Comparison of ENCODE assay signal across 18 cellular contexts in genomic region chr2:196463706-196464105, GRCh38.
DNase-seq lines count a peak whose midpoint lies in the region; ATAC-seq, FAIRE-seq and TF ChIP-seq lines count a peak whose summit lies in the region.
"Had no signal": no experiment of that assay in that cellular context is flagged by ENCODE, and none has a peak within 500 bp of the region (broad histone marks: within the 10 kb centered on the region; RNA-seq: fewer than 3 reads in every experiment).

No MANE protein-coding gene starts in this region.

- H3K9me2 ChIP-seq in Karpas-422 (replicated peaks; ENCODE audit: insufficient read depth, low read length) (no peaks in the 10 kb centered on the region), hepatocyte (replicated peaks; ENCODE audit: insufficient read depth) (no peaks in the 10 kb centered on the region)

- TF ChIP-seq POLR2A in GM12891 (IDR thresholded peaks at IDR 0.05; ENCODE audit: low read depth, low read length): no peak
- no peak for TF ChIP-seq POLR2A in vagina (IDR thresholded peaks at IDR 0.05)

- H4K20me1 ChIP-seq in Karpas-422 (ENCODE audit: insufficient read depth, low read depth, low read length) (no peaks in the 10 kb centered on the region), hepatocyte (ENCODE audit: insufficient read depth, poor library complexity, severe bottlenecking) (no peaks in the 10 kb centered on the region)

- H3K4me2 ChIP-seq in Karpas-422 (ENCODE audit: low read depth, low read length, poor library complexity, severe bottlenecking) (peak overlapping the region; percentile 15), hepatocyte (no peak overlapping the region)

- DNase-seq in GM12891 (ENCODE audit: insufficient read length, low spot score) (no peak), Karpas-422 (no peak), WTC11 (ENCODE audit: low spot score) (no peak), memory B cell (ENCODE audit: low spot score in 2 of 2) (no peak), hepatocyte (ENCODE audit: low spot score) (no peak), vagina (ENCODE audit: extremely low spot score in 2 of 2) (no peak)
- DNase-seq: ACHN; C1 segment of cervical spinal cord; Calu3; CD4-positive, alpha-beta T cell; DMS 273 treated with DMSO at 0.1 percent for 48 hours; DMS79; GOT3; HFFc6 had no signal

- H2AFZ ChIP-seq in Karpas-422 (ENCODE audit: low read length): no peak overlapping the region
- H2AFZ ChIP-seq in hepatocyte: no peak overlapping the region

- H3K4me1 Mint-ChIP-seq in WTC11 (peaks cover 38% of the 10 kb centered on the region), memory B cell (peaks cover 17% of the 10 kb centered on the region)

- no peaks in the 10 kb centered on the region for H3K9me3 ChIP-seq in Karpas-422 (ENCODE audit: low read length)
- no peaks in the 10 kb centered on the region for H3K9me3 ChIP-seq in hepatocyte (ENCODE audit: low read depth)
- no peaks in the 10 kb centered on the region for H3K9me3 ChIP-seq in vagina

- H3K27me3 Mint-ChIP-seq in WTC11 (ENCODE audit: low read depth) (no peaks in the 10 kb centered on the region), memory B cell (peaks cover 17% of the 10 kb centered on the region)

- H3K4me3 ChIP-seq in Karpas-422 (ENCODE audit: low read length): no peak overlapping the region
- no peak overlapping the region for H3K4me3 ChIP-seq in hepatocyte
- H3K4me3 ChIP-seq in vagina: no peak overlapping the region

- H3K4me1 ChIP-seq in Karpas-422 (ENCODE audit: low read length): peaks cover 14% of the 10 kb centered on the region
- H3K4me1 ChIP-seq in hepatocyte (ENCODE audit: insufficient read depth): no peaks in the 10 kb centered on the region
- H3K4me1 ChIP-seq in vagina: no peaks in the 10 kb centered on the region

- POLR2A ChIA-PET in WTC11 (lab: Charles Lee): no interaction called here

- intact Hi-C loops in vagina (cut with DNase I): no loop called here

- H3K9ac ChIP-seq in Karpas-422 (ENCODE audit: low read length): no peak overlapping the region

- TF ChIP-seq CTCF in WTC11 (IDR thresholded peaks at IDR 0.05) (no peak), hepatocyte (IDR thresholded peaks at IDR 0.05; ENCODE audit: poor library complexity) (no peak), vagina (IDR thresholded peaks at IDR 0.05) (no peak)

- ATAC-seq in WTC11: no peak
- ATAC-seq in memory B cell (ENCODE audit: low read depth): peak; percentile 39
- ATAC-seq in GM19351 (IDR thresholded peaks at IDR 0.05; ENCODE audit: unreplicated experiment): no peak

- H3K27ac Mint-ChIP-seq in WTC11 (peak overlapping the region; percentile 14; the same call in 1 of the 2 replicates), memory B cell (no peak overlapping the region)
- H3K27ac Mint-ChIP-seq: CD4-positive, alpha-beta T cell; HFFc6; IgD-negative memory B cell had no signal

- WGBS in hepatocyte (ENCODE audit: low lambda C conversion rate, missing lambda C conversion rate): 72% methylated on average over 1 of the region's 1 CpG

- H3K9me3 Mint-ChIP-seq in WTC11 (peaks cover 4% of the 10 kb centered on the region; the same call in 1 of the 2 replicates), memory B cell (peaks cover 7% of the 10 kb centered on the region)
- H3K9me3 Mint-ChIP-seq: CD4-positive, alpha-beta T cell had no signal

- H3K27ac ChIP-seq in Karpas-422 (ENCODE audit: low read length) (no peak overlapping the region), hepatocyte (no peak overlapping the region), vagina (no peak overlapping the region)

- H3K27me3 ChIP-seq in Karpas-422 (ENCODE audit: low read length) (no peaks in the 10 kb centered on the region), hepatocyte (peaks cover 3% of the 10 kb centered on the region), vagina (no peaks in the 10 kb centered on the region)

- H3K79me2 ChIP-seq in Karpas-422 (ENCODE audit: low read length) (no peaks in the 10 kb centered on the region), hepatocyte (no peaks in the 10 kb centered on the region)

- H3K36me3 Mint-ChIP-seq in WTC11 (no peaks in the 10 kb centered on the region), memory B cell (peaks cover 6% of the 10 kb centered on the region)

- FAIRE-seq in GM12891 (lab: Jason Lieb, UNC): no peak
- FAIRE-seq: GM12892, GM19239 had no signal

- H3K36me3 ChIP-seq in Karpas-422 (ENCODE audit: insufficient read depth, low read length): no peaks in the 10 kb centered on the region
- no peaks in the 10 kb centered on the region for H3K36me3 ChIP-seq in hepatocyte (replicated peaks; ENCODE audit: insufficient read depth, low read depth)
- H3K36me3 ChIP-seq in vagina: no peaks in the 10 kb centered on the region

- CTCF ChIA-PET in WTC11 (lab: Charles Lee): no interaction called here

- H3K4me3 Mint-ChIP-seq in WTC11 (no peak overlapping the region), memory B cell (peak overlapping the region; percentile 38)
- H3K4me3 Mint-ChIP-seq: CD4-positive, alpha-beta T cell; HFFc6 had no signal

TF ChIP-seq in GM12891, 5 proteins besides CTCF, POLR2A, EP300 and RAD21:
- TF ChIP-seq PAX5 (IDR thresholded peaks at IDR 0.05; ENCODE audit: insufficient read depth, low read length, severe bottlenecking): no peak
- peak; percentile 68 for TF ChIP-seq SPI1 (IDR thresholded peaks at IDR 0.05; ENCODE audit: low read depth, low read length)
- TF ChIP-seq TAF1 (IDR thresholded peaks at IDR 0.05; ENCODE audit: low read depth, low read length): no peak
- TF ChIP-seq POLR2AphosphoS5 (IDR thresholded peaks at IDR 0.05; ENCODE audit: low read depth, low read length): no peak
- no peak for TF ChIP-seq POU2F2 (IDR thresholded peaks at IDR 0.05; ENCODE audit: low read depth, low read length)

TF ChIP-seq in WTC11, 78 proteins besides CTCF, POLR2A, EP300 and RAD21:
- TF ChIP-seq GTF2I (CRISPR knock-in tag; conservative IDR thresholded peaks at IDR 0.05) (no peak), ELF4 (CRISPR knock-in tag; IDR thresholded peaks at IDR 0.05; ENCODE audit: low read depth) (no peak), FOXK1 (CRISPR knock-in tag; IDR thresholded peaks at IDR 0.05) (no peak), NR1H2 (CRISPR knock-in tag; IDR thresholded peaks at IDR 0.05) (no peak), KAT7 (CRISPR knock-in tag; IDR thresholded peaks at IDR 0.05; ENCODE audit: borderline replicate concordance) (no peak), RORB (CRISPR knock-in tag; IDR thresholded peaks at IDR 0.05) (no peak), JUN (CRISPR knock-in tag; IDR thresholded peaks at IDR 0.05) (no peak), NFE2L1 (CRISPR knock-in tag; IDR thresholded peaks at IDR 0.05) (no peak)
- TF ChIP-seq, protein P1, sequence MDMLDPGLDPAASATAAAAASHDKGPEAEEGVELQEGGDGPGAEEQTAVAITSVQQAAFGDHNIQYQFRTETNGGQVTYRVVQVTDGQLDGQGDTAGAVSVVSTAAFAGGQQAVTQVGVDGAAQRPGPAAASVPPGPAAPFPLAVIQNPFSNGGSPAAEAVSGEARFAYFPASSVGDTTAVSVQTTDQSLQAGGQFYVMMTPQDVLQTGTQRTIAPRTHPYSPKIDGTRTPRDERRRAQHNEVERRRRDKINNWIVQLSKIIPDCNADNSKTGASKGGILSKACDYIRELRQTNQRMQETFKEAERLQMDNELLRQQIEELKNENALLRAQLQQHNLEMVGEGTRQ (CRISPR knock-in tag; IDR thresholded peaks at IDR 0.05): no peak
- TF ChIP-seq, protein P2, sequence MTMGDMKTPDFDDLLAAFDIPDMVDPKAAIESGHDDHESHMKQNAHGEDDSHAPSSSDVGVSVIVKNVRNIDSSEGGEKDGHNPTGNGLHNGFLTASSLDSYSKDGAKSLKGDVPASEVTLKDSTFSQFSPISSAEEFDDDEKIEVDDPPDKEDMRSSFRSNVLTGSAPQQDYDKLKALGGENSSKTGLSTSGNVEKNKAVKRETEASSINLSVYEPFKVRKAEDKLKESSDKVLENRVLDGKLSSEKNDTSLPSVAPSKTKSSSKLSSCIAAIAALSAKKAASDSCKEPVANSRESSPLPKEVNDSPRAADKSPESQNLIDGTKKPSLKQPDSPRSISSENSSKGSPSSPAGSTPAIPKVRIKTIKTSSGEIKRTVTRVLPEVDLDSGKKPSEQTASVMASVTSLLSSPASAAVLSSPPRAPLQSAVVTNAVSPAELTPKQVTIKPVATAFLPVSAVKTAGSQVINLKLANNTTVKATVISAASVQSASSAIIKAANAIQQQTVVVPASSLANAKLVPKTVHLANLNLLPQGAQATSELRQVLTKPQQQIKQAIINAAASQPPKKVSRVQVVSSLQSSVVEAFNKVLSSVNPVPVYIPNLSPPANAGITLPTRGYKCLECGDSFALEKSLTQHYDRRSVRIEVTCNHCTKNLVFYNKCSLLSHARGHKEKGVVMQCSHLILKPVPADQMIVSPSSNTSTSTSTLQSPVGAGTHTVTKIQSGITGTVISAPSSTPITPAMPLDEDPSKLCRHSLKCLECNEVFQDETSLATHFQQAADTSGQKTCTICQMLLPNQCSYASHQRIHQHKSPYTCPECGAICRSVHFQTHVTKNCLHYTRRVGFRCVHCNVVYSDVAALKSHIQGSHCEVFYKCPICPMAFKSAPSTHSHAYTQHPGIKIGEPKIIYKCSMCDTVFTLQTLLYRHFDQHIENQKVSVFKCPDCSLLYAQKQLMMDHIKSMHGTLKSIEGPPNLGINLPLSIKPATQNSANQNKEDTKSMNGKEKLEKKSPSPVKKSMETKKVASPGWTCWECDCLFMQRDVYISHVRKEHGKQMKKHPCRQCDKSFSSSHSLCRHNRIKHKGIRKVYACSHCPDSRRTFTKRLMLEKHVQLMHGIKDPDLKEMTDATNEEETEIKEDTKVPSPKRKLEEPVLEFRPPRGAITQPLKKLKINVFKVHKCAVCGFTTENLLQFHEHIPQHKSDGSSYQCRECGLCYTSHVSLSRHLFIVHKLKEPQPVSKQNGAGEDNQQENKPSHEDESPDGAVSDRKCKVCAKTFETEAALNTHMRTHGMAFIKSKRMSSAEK (CRISPR knock-in tag; IDR thresholded peaks at IDR 0.05; ENCODE audit: borderline replicate concordance): no peak
